Comparison of ENCODE assay signal across 9 cellular contexts in the genomic region with DNA sequence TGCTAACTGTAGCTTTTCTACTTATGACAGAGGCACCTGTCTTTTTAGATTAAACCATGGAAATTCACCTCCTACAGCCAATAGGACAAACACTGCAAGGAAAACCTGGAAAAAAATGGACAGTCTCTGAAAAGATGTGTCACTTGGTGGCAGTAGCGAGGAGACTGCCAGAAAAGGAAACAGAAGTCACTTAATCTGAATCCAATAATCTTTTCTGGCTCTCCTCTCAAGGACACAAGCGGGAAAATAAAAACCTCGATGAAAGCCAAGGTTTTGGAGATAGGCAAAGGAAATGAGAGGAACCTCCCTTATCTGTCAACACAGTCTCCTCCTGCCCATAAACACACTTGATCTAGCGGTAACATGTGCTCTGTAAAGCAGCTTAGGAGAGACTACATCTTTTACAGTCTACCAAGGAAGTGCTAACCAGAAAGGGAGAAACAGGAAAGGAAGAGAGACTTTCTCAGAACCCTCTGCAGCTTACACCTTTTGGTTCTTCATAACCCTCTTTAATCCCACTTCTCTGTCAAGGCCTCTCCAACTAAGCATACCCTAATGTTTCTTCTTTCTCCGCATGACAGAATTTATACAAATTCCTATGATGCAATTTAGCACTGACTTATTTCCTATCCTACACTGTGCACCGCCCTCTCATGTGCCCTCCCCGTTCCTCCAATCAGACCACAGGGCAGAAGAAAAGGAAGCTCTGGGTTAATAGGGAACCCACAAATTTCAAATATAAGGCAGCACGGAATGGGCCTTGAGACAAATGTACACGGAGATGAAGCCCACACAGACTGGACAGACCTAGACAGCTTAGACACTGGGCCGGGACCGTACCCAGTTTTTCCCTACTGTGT. TPM values are rescaled to one million over a fixed set of nuclear protein-coding genes. Genes with fewer than 3 reads are reported as not detected.
DNase-seq lines count a peak whose midpoint lies in the region; ATAC-seq and TF ChIP-seq lines count a peak whose summit lies in the region.
"Had no signal": no experiment of that assay in that cellular context is flagged by ENCODE, and none has a peak within 500 bp of the region (broad histone marks: within the 10 kb centered on the region; RNA-seq: fewer than 3 reads in every experiment).

No MANE protein-coding gene starts in this region.

- DNase-seq in activated naive CD4-positive, alpha-beta T cell treated with Interleukin-2 at 50 U/mL for 16 hours, result peak; percentile 17
- no peak for DNase-seq in activated naive CD4-positive, alpha-beta T cell (lab: John Stamatoyannopoulos, UW)
- DNase-seq in HT1080 (ENCODE audit: low read depth) (peak; percentile 70), SIG-M5 treated with dmso at 0.1 percent for 504 hours (lab: John Stamatoyannopoulos, UW; ENCODE audit: unreplicated experiment) (peak; percentile 96), coronary artery (ENCODE audit: low spot score) (no peak), lung (ENCODE audit: low spot score) (no peak), upper lobe of left lung (peak in 1 of 2 donors; percentile 62)

- H3K27ac ChIP-seq in coronary artery, result peak overlapping the region in 1 of 2 donors; percentile 23
- peak overlapping the region; percentile 73 to 83 for H3K27ac ChIP-seq in lung (ENCODE audit: low read depth in 1 of 2, low read length in 1 of 2)
- peak overlapping the region; percentile 42 to 67 (median 55) for H3K27ac ChIP-seq in upper lobe of left lung
- H3K27ac ChIP-seq: SJSA1 had no signal

- H3K4me1 ChIP-seq in lung (ENCODE audit: control insufficient read depth in 2 of 2, insufficient read depth in 2 of 2, low read length in 2 of 2) (peaks cover 4 to 21% of the 10 kb centered on the region in 2 donors), upper lobe of left lung (peaks cover 20 to 31% (median 27%) of the 10 kb centered on the region in 4 donors)

- H3K4me3 ChIP-seq in coronary artery (peak overlapping the region; percentile 28), lung (no peak overlapping the region), upper lobe of left lung (peak overlapping the region in 3 of 4 donors; percentile 4 to 28 (median 14))
- H3K4me3 ChIP-seq: SJSA1 had no signal

- 21 to 34% methylated on average over 11 of the region's 11 CpGs for WGBS in lung, 2 donors
- WGBS in upper lobe of left lung, 2 donors, result 34 to 36% methylated on average over 11 of the region's 11 CpGs

- ATAC-seq in GM21529 (IDR thresholded peaks at IDR 0.05; ENCODE audit: unreplicated experiment) (peak; percentile 59), lung (ENCODE audit: insufficient read depth, low FRiP score) (peak; percentile 86), upper lobe of left lung (ENCODE audit: low FRiP score in 2 of 2) (peak; percentile 83 to 89)

- no peak for TF ChIP-seq POLR2A in upper lobe of left lung (IDR thresholded peaks at IDR 0.05)

- H3K36me3 ChIP-seq in lung (ENCODE audit: control insufficient read depth in 2 of 2, insufficient read depth in 2 of 2, low read length in 2 of 2) (no peaks in the 10 kb centered on the region), upper lobe of left lung (no peaks in the 10 kb centered on the region)

- H3K9me3 ChIP-seq in lung (ENCODE audit: control insufficient read depth in 2 of 2, insufficient read depth in 1 of 2, low read length in 1 of 2) (no peaks in the 10 kb centered on the region), upper lobe of left lung (no peaks in the 10 kb centered on the region)
- H3K9me3 ChIP-seq: SJSA1 had no signal

- TF ChIP-seq CTCF in coronary artery (IDR thresholded peaks at IDR 0.05) (no peak), lung (IDR thresholded peaks at IDR 0.05; ENCODE audit: control extremely low read depth, extremely low read depth) (peak; percentile 19), upper lobe of left lung (IDR thresholded peaks at IDR 0.05) (peak in 5 of 6 experiments; percentile 20 to 50 (median 33))

- no peak for TF ChIP-seq EP300 in upper lobe of left lung (IDR thresholded peaks at IDR 0.05)

- H3K27me3 ChIP-seq in lung (ENCODE audit: control insufficient read depth, insufficient read depth) (no peaks in the 10 kb centered on the region), upper lobe of left lung (no peaks in the 10 kb centered on the region)
- H3K27me3 ChIP-seq: SJSA1 had no signal

RNA-seq across cellular contexts. Expression of gene CLASP1, which starts 52.8 kb away (rescaled TPM):
- total RNA-seq in HT1080 (2014; rRNA removed; shearing (Covaris generic)), result 12.9 and 22.5 TPM in 2 replicates
- 9.2 and 11.5 TPM in 2 replicates for polyA plus RNA-seq in HT1080 (2015; cell fraction: cytosol; rRNA removed)
- 51.1 and 54.5 TPM in 2 replicates for polyA plus RNA-seq in HT1080 (2015; cell fraction: nucleus; rRNA removed)
- 100 to 1,000 TPM in 1 of 2 donors, 10 to 100 TPM in 1; 48.7 to 128 TPM for total RNA-seq in lung
- polyA plus RNA-seq in lung, result 10 to 100 TPM in 1 of 2 donors, 1 to 10 TPM in 1; 7.4 to 12.6 TPM
- 10 to 100 TPM; 36.3 to 95.3 (median 46.8) TPM for total RNA-seq in upper lobe of left lung

Comparison
In these comparisons a context has a peak if more than half of its experiments do, and no peak if none do; other contexts are left out.
1. DNase-seq: peak in activated naive CD4-positive, alpha-beta T cell treated with Interleukin-2 at 50 U/mL for 16 hours (single experiment), HT1080 (single experiment) and SIG-M5 treated with dmso at 0.1 percent for 504 hours (single experiment); none in activated naive CD4-positive, alpha-beta T cell (0 of 4), coronary artery (single experiment) and lung (single experiment).
2. Peak in every context shown above with its lines, with median percentiles within 50 percentile points of each other: ATAC-seq.